ENCODE assay signal across 8 cellular contexts in the genomic region with DNA sequence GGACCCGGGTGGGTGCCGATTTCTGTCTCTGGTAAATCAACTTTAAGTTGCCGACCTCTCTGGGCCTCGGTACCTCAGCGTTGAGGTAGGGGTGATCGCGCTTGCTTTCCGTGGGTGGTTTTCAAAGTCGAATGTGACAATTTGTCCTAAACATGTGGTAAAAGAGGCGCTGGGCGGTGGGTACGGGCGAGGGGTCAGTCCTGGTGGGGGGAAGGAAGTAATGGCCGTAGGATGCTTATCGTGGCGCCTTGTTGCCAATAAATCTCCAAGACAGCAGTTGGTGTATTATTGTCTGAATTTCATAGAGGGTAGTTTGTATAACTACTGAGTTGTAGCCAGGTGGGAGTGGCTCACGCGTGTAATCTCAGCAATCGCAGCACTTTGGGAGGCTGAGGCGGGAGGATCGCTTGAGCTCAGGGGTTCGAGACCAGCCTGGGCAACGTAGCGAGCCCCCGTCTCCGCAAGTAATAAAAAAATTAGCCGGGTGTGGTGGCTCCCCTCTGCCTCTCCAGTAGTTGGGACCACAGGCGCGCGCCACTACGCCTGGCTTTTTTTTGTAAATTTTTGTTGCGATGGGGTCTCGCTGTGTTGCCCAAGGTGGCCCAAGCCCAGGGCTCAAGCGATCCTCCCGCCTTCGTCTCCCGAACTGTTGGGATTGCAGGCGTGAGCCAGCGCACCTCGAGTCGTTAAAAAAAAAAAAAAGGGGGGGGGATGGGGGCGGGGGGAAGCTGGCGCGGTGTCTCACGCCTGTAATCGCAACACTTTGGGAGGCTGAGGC. TPM values are rescaled to one million over a fixed set of nuclear protein-coding genes. Genes with fewer than 3 reads are reported as not detected.
DNase-seq lines count a peak whose midpoint lies in the region; ATAC-seq and TF ChIP-seq lines count a peak whose summit lies in the region.

No MANE protein-coding gene starts in this region.

- no peaks in the 10 kb centered on the region for H3K9me3 ChIP-seq in CD4-positive, CD25-positive, alpha-beta regulatory T cell (ENCODE audit: control insufficient read depth in 2 of 2, low read length in 2 of 2)

- peak overlapping the region; percentile 78 for H3K27ac ChIP-seq in CD4-positive, CD25-positive, alpha-beta regulatory T cell (ENCODE audit: insufficient read depth, low read length, poor library complexity, severe bottlenecking)

- H3K27me3 ChIP-seq in CD4-positive, CD25-positive, alpha-beta regulatory T cell (ENCODE audit: control insufficient read depth, insufficient read depth, low read length): no peaks in the 10 kb centered on the region

- H3K27me3 Mint-ChIP-seq in CD4-positive, CD25-positive, alpha-beta regulatory T cell: no peaks in the 10 kb centered on the region
- H3K27me3 Mint-ChIP-seq in brain: peaks cover 18% of the 10 kb centered on the region
- H3K27me3 Mint-ChIP-seq in memory B cell: no peaks in the 10 kb centered on the region

- peaks cover 34% of the 10 kb centered on the region for H3K4me1 ChIP-seq in CD4-positive, CD25-positive, alpha-beta regulatory T cell (ENCODE audit: control insufficient read depth, insufficient read depth, low read length, poor library complexity, severe bottlenecking)

- peak overlapping the region; percentile 96 to 99 (median 96) for H3K4me3 Mint-ChIP-seq in CD4-positive, CD25-positive, alpha-beta regulatory T cell
- H3K4me3 Mint-ChIP-seq in brain (peak overlapping the region; percentile 96 to 100 (median 99)), memory B cell (peak overlapping the region; percentile 97)

- DNase-seq in CD4-positive, CD25-positive, alpha-beta regulatory T cell: peak in 1 of 3 donors; percentile 13
- DNase-seq in memory B cell (ENCODE audit: low spot score in 2 of 2) (no peak), SKM-1 treated with dmso at 0.1 percent for 144 hours (lab: John Stamatoyannopoulos, UW; ENCODE audit: unreplicated experiment) (no peak), D341Med (ENCODE audit: low spot score) (no peak), cerebellar cortex (ENCODE audit: low spot score) (no peak)

- H3K4me3 ChIP-seq in CD4-positive, CD25-positive, alpha-beta regulatory T cell (ENCODE audit: low read depth, low read length): peak overlapping the region; percentile 90

- H3K4me1 Mint-ChIP-seq in CD4-positive, CD25-positive, alpha-beta regulatory T cell: peaks cover 13 to 58% (median 30%) of the 10 kb centered on the region in 4 donors
- H3K4me1 Mint-ChIP-seq in brain (peaks cover 53% of the 10 kb centered on the region), memory B cell (peaks cover 19% of the 10 kb centered on the region)

- H3K27ac Mint-ChIP-seq in CD4-positive, CD25-positive, alpha-beta regulatory T cell: peak overlapping the region; percentile 94 to 99 (median 98)
- H3K27ac Mint-ChIP-seq in brain (peak overlapping the region; percentile 88 to 97 (median 94)), memory B cell (peak overlapping the region; percentile 98)

- peaks cover 26% of the 10 kb centered on the region for H3K36me3 ChIP-seq in CD4-positive, CD25-positive, alpha-beta regulatory T cell (ENCODE audit: control insufficient read depth, insufficient read depth, low read length)

- TF ChIP-seq CTCF in brain (conservative IDR thresholded peaks at IDR 0.05): no peak

- ATAC-seq in CD4-positive, CD25-positive, alpha-beta regulatory T cell (ENCODE audit: low read depth in 2 of 2): no peak
- ATAC-seq in HG03571 (IDR thresholded peaks at IDR 0.05; ENCODE audit: unreplicated experiment): peak; percentile 3
- ATAC-seq in memory B cell (ENCODE audit: low read depth): no peak
- ATAC-seq in GM21528 (IDR thresholded peaks at IDR 0.05; ENCODE audit: low FRiP score, unreplicated experiment): no peak

- peaks cover 25% of the 10 kb centered on the region for H3K36me3 Mint-ChIP-seq in CD4-positive, CD25-positive, alpha-beta regulatory T cell
- H3K36me3 Mint-ChIP-seq in brain: peaks cover 39% of the 10 kb centered on the region
- H3K36me3 Mint-ChIP-seq in memory B cell: peaks cover 12% of the 10 kb centered on the region

- peaks cover 0 to 2% (median 0%) of the 10 kb centered on the region in 7 donors for H3K9me3 Mint-ChIP-seq in CD4-positive, CD25-positive, alpha-beta regulatory T cell
- no peaks in the 10 kb centered on the region for H3K9me3 Mint-ChIP-seq in brain
- no peaks in the 10 kb centered on the region for H3K9me3 Mint-ChIP-seq in memory B cell

RNA-seq across cellular contexts. Expression of a gene that starts 0.7 kb away (rescaled TPM):
- 96.3 TPM for total RNA-seq in CD4-positive, CD25-positive, alpha-beta regulatory T cell
- 100 to 1,000 TPM; 112 to 127 (median 120) TPM for polyA plus RNA-seq in CD4-positive, CD25-positive, alpha-beta regulatory T cell
- polyA plus RNA-seq in brain (ENCODE audit: insufficient read depth, low read depth, low replicate concordance): 72.8 TPM

RNA-seq across cellular contexts. Expression of a gene that starts 0.9 kb away (rescaled TPM):
- total RNA-seq in CD4-positive, CD25-positive, alpha-beta regulatory T cell: 10.0 TPM
- polyA plus RNA-seq in CD4-positive, CD25-positive, alpha-beta regulatory T cell: 10 to 100 TPM; 10.8 to 14.4 (median 12.8) TPM
- polyA plus RNA-seq in brain (ENCODE audit: insufficient read depth, low read depth, low replicate concordance): 10.5 TPM

RNA-seq across cellular contexts. Expression of a gene that starts 16.5 kb away (rescaled TPM):
- 0.64 TPM for total RNA-seq in CD4-positive, CD25-positive, alpha-beta regulatory T cell
- under 1 TPM in 1 of 4 donors, not detected in 3; 0.29 TPM for polyA plus RNA-seq in CD4-positive, CD25-positive, alpha-beta regulatory T cell
- polyA plus RNA-seq in brain (ENCODE audit: insufficient read depth, low read depth, low replicate concordance): 20.4 TPM

RNA-seq across cellular contexts. Expression of a gene that starts 35.4 kb away (rescaled TPM):
- total RNA-seq in CD4-positive, CD25-positive, alpha-beta regulatory T cell: 27.3 TPM
- 1 to 10 TPM in 3 of 4 donors, under 1 TPM in 1; 0.80 to 3.1 (median 2.0) TPM for polyA plus RNA-seq in CD4-positive, CD25-positive, alpha-beta regulatory T cell
- polyA plus RNA-seq in brain (ENCODE audit: insufficient read depth, low read depth, low replicate concordance): 68.5 TPM

RNA-seq across cellular contexts. Expression of a gene that starts 54.5 kb away (rescaled TPM):
- total RNA-seq in CD4-positive, CD25-positive, alpha-beta regulatory T cell: 19.3 TPM
- polyA plus RNA-seq in CD4-positive, CD25-positive, alpha-beta regulatory T cell: 10 to 100 TPM; 14.5 to 17.5 (median 16.3) TPM
- polyA plus RNA-seq in brain (ENCODE audit: insufficient read depth, low read depth, low replicate concordance): 34.4 TPM

Comparison
In these comparisons a context has a peak if more than half of its experiments do, and no peak if none do; other contexts are left out.
1. RNA of a gene that starts 16.5 kb away (polyA plus RNA-seq): 20.4 TPM in brain (single experiment); 0.29 TPM in CD4-positive, CD25-positive, alpha-beta regulatory T cell; every median in the first group is over 10 times any median in the second.
2. Peak in every context shown above with its lines, with median percentiles within 50 percentile points of each other: H3K27ac Mint-ChIP-seq and H3K4me3 Mint-ChIP-seq.